In the genomic region with DNA sequence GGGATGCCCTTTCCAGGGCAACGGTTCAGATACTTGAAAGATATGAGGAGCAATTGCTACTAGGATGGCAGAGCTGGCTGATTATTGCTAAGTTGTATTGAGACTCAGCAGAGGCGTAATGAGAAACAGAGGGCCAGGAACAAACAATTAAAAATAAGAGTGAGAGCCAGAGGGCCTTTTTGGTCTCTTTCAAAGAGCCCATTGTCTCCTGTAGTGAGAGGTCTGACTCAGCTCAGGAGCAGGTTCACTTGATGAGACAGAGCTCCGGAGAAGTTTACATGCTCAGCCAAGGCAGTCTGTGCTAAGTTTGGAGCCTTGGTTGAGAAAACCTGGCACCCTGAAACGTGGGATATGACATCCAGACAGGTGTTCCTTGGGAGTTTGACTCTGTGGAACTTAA, we compare ENCODE assay signal across 24 cellular contexts.
"Had no signal": no experiment of that assay in that cellular context is flagged by ENCODE, and none has a peak within 500 bp of the region (broad histone marks: within the 10 kb centered on the region; RNA-seq: fewer than 3 reads in every experiment).

No MANE protein-coding gene starts in this region.

- H3K4me3 Mint-ChIP-seq: activated naive CD4-positive, alpha-beta T cell treated with anti-CD3 and anti-CD28 coated beads for 36 hours; activated naive CD8-positive, alpha-beta T cell; activated T-cell treated with anti-CD3 and anti-CD28 coated beads, Interleukin-2, amount 50 U/mL, for 4 hours; activated T-helper 17 cell treated with anti-CD3 and anti-CD28 coated beads, Interleukin-2, amount 50 U/mL, for 72 hours; T-helper 17 cell; WTC11 had no signal

- H3K36me3 ChIP-seq: brain microvascular endothelial cell, MG63 had no signal

- H3K4me3 ChIP-seq: MG63, PC-9 had no signal

- H3K9me3 ChIP-seq: MG63 had no signal

- ATAC-seq: activated T-cell treated with anti-CD3 and anti-CD28 coated beads, Interleukin-2, amount 50 U/mL, for 4 hours; activated T-helper 17 cell treated with anti-CD3 and anti-CD28 coated beads, Interleukin-2, amount 50 U/mL, for 72 hours; T-helper 17 cell; WTC11 had no signal

- H3K27ac Mint-ChIP-seq: activated naive CD4-positive, alpha-beta T cell treated with anti-CD3 and anti-CD28 coated beads for 36 hours; activated naive CD8-positive, alpha-beta T cell; activated T-helper 17 cell treated with anti-CD3 and anti-CD28 coated beads, Interleukin-2, amount 50 U/mL, for 72 hours; T-helper 17 cell; WTC11 had no signal

- H3K4me1 Mint-ChIP-seq: activated T-helper 17 cell treated with anti-CD3 and anti-CD28 coated beads, Interleukin-2, amount 50 U/mL, for 72 hours; T-helper 17 cell had no signal

- H3K27me3 ChIP-seq: brain microvascular endothelial cell, MG63 had no signal

- H3K9me3 Mint-ChIP-seq: activated naive CD4-positive, alpha-beta T cell treated with anti-CD3 and anti-CD28 coated beads for 36 hours had no signal

- H3K27me3 Mint-ChIP-seq: activated naive CD8-positive, alpha-beta T cell; activated T-helper 17 cell treated with anti-CD3 and anti-CD28 coated beads, Interleukin-2, amount 50 U/mL, for 72 hours; T-helper 17 cell had no signal

- H3K4me2 ChIP-seq: PC-9 had no signal

- H3K36me3 Mint-ChIP-seq: activated naive CD8-positive, alpha-beta T cell had no signal

- H3K27ac ChIP-seq: brain microvascular endothelial cell, PC-9 had no signal

- H2AFZ ChIP-seq: PC-9 had no signal

- DNase-seq: activated CD4-positive, alpha-beta T cell treated with anti-CD3 and anti-CD28 coated beads for 48 hours; activated CD4-positive, alpha-beta T cell treated with anti-CD3 and anti-CD28 coated beads, Interleukin-2, amount 50 U/mL, for 4 hours; activated CD4-positive, CD25-positive, alpha-beta regulatory T cell treated with anti-CD3 and anti-CD28 coated beads, Interleukin-2, amount 50 U/mL, for 72 hours; activated CD8-positive, alpha-beta memory T cell treated with anti-CD3 and anti-CD28 coated beads for 24 hours; activated gamma-delta T cell; activated naive CD4-positive, alpha-beta T cell treated with anti-CD3 and anti-CD28 coated beads for 36 hours; activated T-cell treated with anti-CD3 and anti-CD28 coated beads, Interleukin-2, amount 50 U/mL, for 4 hours; amygdala; brain microvascular endothelial cell; cerebellar nuclear complex; MG63; NCI-H1105; NCI-H1436 treated with DMSO at 0.1 percent for 48 hours; NCI-H187; NCI-H2081; NCI-H510A treated with DMSO at 0.1 percent for 48 hours; NCI-H69; PC-9; SHP77 treated with DMSO at 0.1 percent for 48 hours; T-helper 17 cell; T-helper 9 cell had no signal
